Comparison of ENCODE assay signal across 17 cellular contexts in the genomic region with DNA sequence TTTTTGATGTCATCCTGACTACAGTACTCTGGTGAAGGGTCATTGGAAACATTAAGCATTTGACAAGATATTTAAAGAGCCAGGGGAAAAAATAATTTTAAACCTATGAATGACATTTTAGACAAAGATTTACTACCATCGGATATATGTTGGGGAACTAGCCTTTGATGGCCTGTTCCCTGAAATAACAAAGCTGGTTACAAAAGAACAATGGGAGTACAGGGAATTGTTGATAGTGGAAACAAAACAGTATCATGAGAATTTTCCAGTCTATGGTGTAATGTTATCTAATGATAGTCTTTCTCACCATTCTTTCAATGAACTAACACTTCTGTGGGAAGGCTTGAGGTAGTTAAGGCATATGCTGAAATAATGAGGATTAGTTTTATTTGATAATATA.
DNase-seq lines count a peak whose midpoint lies in the region; ATAC-seq and TF ChIP-seq lines count a peak whose summit lies in the region.
"Had no signal": no experiment of that assay in that cellular context is flagged by ENCODE, and none has a peak within 500 bp of the region (broad histone marks: within the 10 kb centered on the region; RNA-seq: fewer than 3 reads in every experiment).

No MANE protein-coding gene starts in this region.

- no peaks in the 10 kb centered on the region for H3K27me3 Mint-ChIP-seq in effector memory CD8-positive, alpha-beta T cell

- WGBS in testis, 2 donors = 44 to 56% methylated on average over 1 of the region's 1 CpG

- H3K36me3 Mint-ChIP-seq in effector memory CD8-positive, alpha-beta T cell (ENCODE audit: insufficient read depth) = no peaks in the 10 kb centered on the region
- H3K36me3 Mint-ChIP-seq: CD14-positive monocyte; CD8-positive, alpha-beta T cell had no signal

- intact Hi-C loops in testis (cut with DNase I; ENCODE audit: low total_unique reads) = no loop called here

- no peak overlapping the region for H3K27ac ChIP-seq in testis
- H3K27ac ChIP-seq: 22Rv1, GM23248 had no signal

- no peak overlapping the region for H3K27ac Mint-ChIP-seq in effector memory CD8-positive, alpha-beta T cell
- H3K27ac Mint-ChIP-seq: CD14-positive monocyte; CD8-positive, alpha-beta T cell had no signal

- H3K36me3 ChIP-seq in testis (ENCODE audit: low read depth, missing control alignments) = no peaks in the 10 kb centered on the region

- ATAC-seq in effector memory CD8-positive, alpha-beta T cell (replicated peaks) = no peak
- ATAC-seq in GM18858 (IDR thresholded peaks at IDR 0.05; ENCODE audit: unreplicated experiment) = no peak
- ATAC-seq: CD8-positive, alpha-beta T cell; HCT116; HepG2 had no signal

- no peak overlapping the region for H3K4me3 Mint-ChIP-seq in effector memory CD8-positive, alpha-beta T cell
- H3K4me3 Mint-ChIP-seq: CD14-positive monocyte; CD8-positive, alpha-beta T cell had no signal

- no peak for TF ChIP-seq POLR2A in testis (IDR thresholded peaks at IDR 0.05)

- no peaks in the 10 kb centered on the region for H3K9me3 ChIP-seq in testis

- no peaks in the 10 kb centered on the region for H3K27me3 ChIP-seq in testis

- H3K4me1 Mint-ChIP-seq in effector memory CD8-positive, alpha-beta T cell (ENCODE audit: low read depth in 2 of 2) = no peaks in the 10 kb centered on the region
- H3K4me1 Mint-ChIP-seq: CD14-positive monocyte had no signal

- peaks cover 4% of the 10 kb centered on the region in 2 donors for H3K9me3 Mint-ChIP-seq in effector memory CD8-positive, alpha-beta T cell
- H3K9me3 Mint-ChIP-seq: CD8-positive, alpha-beta T cell had no signal

- no peak for TF ChIP-seq CTCF in testis (IDR thresholded peaks at IDR 0.05)

- no peaks in the 10 kb centered on the region for H3K4me1 ChIP-seq in testis

- no peak overlapping the region for H3K4me3 ChIP-seq in testis
- H3K4me3 ChIP-seq: GM23248 had no signal

- DNase-seq in OCI-M1 (lab: John Stamatoyannopoulos, UW) (peak; percentile 5), dermis microvascular lymphatic vessel endothelial cell (ENCODE audit: low read depth in 2 of 2) (peak; percentile 92 to 94), lung microvascular endothelial cell (ENCODE audit: low read depth in 2 of 2) (peak; percentile 55 to 95), renal cortical epithelial cell (ENCODE audit: low read depth) (peak; percentile 13), NCI-H187 treated with DMSO at 0.1 percent for 48 hours (lab: John Stamatoyannopoulos, UW) (no peak), testis (no peak)
- DNase-seq in effector memory CD8-positive, alpha-beta T cell = no peak
- DNase-seq: CD8-positive, alpha-beta T cell; COR-L47; DND-41; GDM1; GM23248 had no signal

Comparison
In these comparisons a context has a peak if more than half of its experiments do, and no peak if none do; other contexts are left out.
1. DNase-seq: peak in OCI-M1 (single experiment), dermis microvascular lymphatic vessel endothelial cell (2 of 2), lung microvascular endothelial cell (2 of 2) and renal cortical epithelial cell (single experiment); none in effector memory CD8-positive, alpha-beta T cell (0 of 3), NCI-H187 treated with DMSO at 0.1 percent for 48 hours (single experiment) and testis (single experiment).